ENCODE assay signal across 23 cellular contexts in genomic region chrX:47060708-47061107, GRCh38. TPM values are rescaled to one million over a fixed set of nuclear protein-coding genes. Genes with fewer than 3 reads are reported as not detected.
"Had no signal": no experiment of that assay in that cellular context is flagged by ENCODE, and none has a peak within 500 bp of the region (broad histone marks: within the 10 kb centered on the region; RNA-seq: fewer than 3 reads in every experiment).

No MANE protein-coding gene starts in this region.

- H3K27ac Mint-ChIP-seq: activated B cell treated with CpG ODN at 0.5 μM for 24 hours; activated CD4-positive, alpha-beta memory T cell treated with anti-CD3 and anti-CD28 coated beads for 36 hours; activated CD4-positive, alpha-beta T cell treated with anti-CD3 and anti-CD28 coated beads, Interleukin-2, amount 10 ng/mL, durations not matched to agents 24 days and 14 days; activated naive CD4-positive, alpha-beta T cell treated with anti-CD3 and anti-CD28 coated beads for 36 hours; activated naive CD8-positive, alpha-beta T cell; T-helper 17 cell had no signal

- H3K4me1 Mint-ChIP-seq: activated B cell treated with CpG ODN at 0.5 μM for 24 hours; activated CD4-positive, alpha-beta T cell treated with anti-CD3 and anti-CD28 coated beads, Interleukin-2, amount 10 ng/mL, durations not matched to agents 24 days and 14 days; T-helper 17 cell had no signal

- H3K9me3 Mint-ChIP-seq: activated B cell treated with CpG ODN at 0.5 μM for 24 hours; activated CD4-positive, alpha-beta memory T cell treated with anti-CD3 and anti-CD28 coated beads for 36 hours; activated CD4-positive, alpha-beta T cell treated with anti-CD3 and anti-CD28 coated beads, Interleukin-2, amount 10 ng/mL, durations not matched to agents 24 days and 14 days; activated naive CD4-positive, alpha-beta T cell treated with anti-CD3 and anti-CD28 coated beads for 36 hours; activated T-cell treated with anti-CD3 and anti-CD28 coated beads, Interleukin-2, amount 50 U/mL, for 4 hours had no signal

- ATAC-seq: activated T-cell treated with anti-CD3 and anti-CD28 coated beads, Interleukin-2, amount 50 U/mL, for 4 hours; T-helper 17 cell had no signal

- H3K27ac ChIP-seq: KMS-11 had no signal

- DNase-seq: activated B cell treated with CpG ODN at 0.5 μM for 24 hours; activated CD4-positive, alpha-beta memory T cell treated with anti-CD3 and anti-CD28 coated beads for 36 hours; activated CD4-positive, alpha-beta T cell treated with anti-CD3 and anti-CD28 coated beads for 1 hour; activated CD4-positive, alpha-beta T cell treated with anti-CD3 and anti-CD28 coated beads, Interleukin-2, amount 10 ng/mL, durations not matched to agents 24 days and 14 days; activated CD8-positive, alpha-beta memory T cell treated with anti-CD3 and anti-CD28 coated beads for 24 hours; activated gamma-delta T cell; activated naive CD4-positive, alpha-beta T cell treated with anti-CD3 and anti-CD28 coated beads for 36 hours; activated T-cell treated with anti-CD3 and anti-CD28 coated beads, Interleukin-2, amount 50 U/mL, for 4 hours; caudate nucleus; NCI-H1092; NCI-H1417; NCI-H1930; NCI-H2171 treated with DMSO at 0.1 percent for 48 hours; NCI-H226; NCI-H526; NCI-H774; SHP77 treated with DMSO at 0.1 percent for 48 hours; T-helper 17 cell; T-helper 9 cell had no signal

- H3K4me2 ChIP-seq: KMS-11 had no signal

- H3K27me3 Mint-ChIP-seq: activated B cell treated with CpG ODN at 0.5 μM for 24 hours; activated CD4-positive, alpha-beta T cell treated with anti-CD3 and anti-CD28 coated beads, Interleukin-2, amount 10 ng/mL, durations not matched to agents 24 days and 14 days; activated naive CD8-positive, alpha-beta T cell had no signal

- H3K9ac ChIP-seq: KMS-11 had no signal

- H3K36me3 Mint-ChIP-seq: activated CD4-positive, alpha-beta memory T cell treated with anti-CD3 and anti-CD28 coated beads for 36 hours; activated naive CD8-positive, alpha-beta T cell had no signal

- H3K4me3 Mint-ChIP-seq: activated B cell treated with CpG ODN at 0.5 μM for 24 hours; activated CD4-positive, alpha-beta memory T cell treated with anti-CD3 and anti-CD28 coated beads for 36 hours; activated CD4-positive, alpha-beta T cell treated with anti-CD3 and anti-CD28 coated beads, Interleukin-2, amount 10 ng/mL, durations not matched to agents 24 days and 14 days; activated naive CD4-positive, alpha-beta T cell treated with anti-CD3 and anti-CD28 coated beads for 36 hours; activated naive CD8-positive, alpha-beta T cell; activated T-cell treated with anti-CD3 and anti-CD28 coated beads, Interleukin-2, amount 50 U/mL, for 4 hours; T-helper 17 cell had no signal

RNA-seq across cellular contexts. Expression of gene RGN, which starts 17.5 kb away (rescaled TPM):
- total RNA-seq: activated CD4-positive, alpha-beta memory T cell treated with anti-CD3 and anti-CD28 coated beads for 36 hours; activated CD4-positive, alpha-beta T cell treated with anti-CD3 and anti-CD28 coated beads, Interleukin-2, amount 10 ng/mL, durations not matched to agents 24 days and 14 days; activated naive CD4-positive, alpha-beta T cell treated with anti-CD3 and anti-CD28 coated beads for 36 hours; MCF 10A; NCI-H460; T-helper 17 cell had no signal
